Comparison of ENCODE assay signal across 26 cellular contexts in the genomic region with DNA sequence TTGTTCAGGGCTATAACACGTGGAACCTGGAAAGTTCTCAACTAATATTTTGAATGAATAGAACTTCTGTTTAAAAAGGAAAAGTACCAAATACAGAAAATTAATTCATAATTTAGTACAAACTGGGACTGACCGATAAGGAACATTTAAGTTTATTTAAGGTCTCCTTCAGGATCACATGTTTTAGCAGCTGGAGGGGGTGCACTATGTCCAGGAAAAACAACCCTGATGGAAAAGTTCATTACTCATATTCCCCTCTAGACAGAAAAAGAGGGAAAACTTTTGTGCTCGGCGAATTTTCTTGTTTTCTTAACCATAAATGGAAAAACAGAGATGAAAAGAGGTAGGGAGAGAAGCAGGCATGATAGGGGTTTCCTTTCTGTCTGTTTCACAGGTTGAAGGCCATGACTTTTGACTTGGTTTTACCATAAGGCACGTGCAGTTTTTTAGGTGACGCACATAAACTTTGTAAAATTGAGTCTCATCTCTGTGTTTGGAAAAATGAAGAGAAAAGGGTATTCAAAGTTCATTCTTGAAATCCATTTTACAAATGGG.
"Had no signal": no experiment of that assay in that cellular context is flagged by ENCODE, and none has a peak within 500 bp of the region (broad histone marks: within the 10 kb centered on the region; RNA-seq: fewer than 3 reads in every experiment).

No MANE protein-coding gene starts in this region.

- ATAC-seq: activated CD4-positive, alpha-beta T cell treated with anti-CD3 and anti-CD28 coated beads for 36 hours; activated CD8-positive, alpha-beta T cell treated with anti-CD3 and anti-CD28 coated beads for 36 hours; body of pancreas; T-cell had no signal

- FAIRE-seq: bronchial epithelial cell had no signal

- H3K4me1 ChIP-seq: body of pancreas, Peyer's patch had no signal

- H3K9me3 ChIP-seq: adrenal gland, body of pancreas, Peyer's patch had no signal

- H3K9me3 Mint-ChIP-seq: activated CD8-positive, alpha-beta T cell treated with anti-CD3 and anti-CD28 coated beads for 36 hours; activated naive CD8-positive, alpha-beta T cell treated with anti-CD3 and anti-CD28 coated beads, Interleukin-2, amount 10 ng/mL, durations not matched to agents 7 days and 5 days had no signal

- H3K27ac ChIP-seq: adrenal gland, body of pancreas, Peyer's patch, RWPE1, VCaP had no signal

- DNase-seq: activated CD4-positive, alpha-beta T cell treated with anti-CD3 and anti-CD28 coated beads for 36 hours; activated CD4-positive, alpha-beta T cell treated with anti-CD3 and anti-CD28 coated beads, Interleukin-2, amount 50 U/mL, for 1 hour; activated CD8-positive, alpha-beta memory T cell treated with anti-CD3 and anti-CD28 coated beads, Interleukin-2, amount 50 U/mL, for 4 hours; activated CD8-positive, alpha-beta T cell treated with anti-CD3 and anti-CD28 coated beads for 36 hours; activated naive CD4-positive, alpha-beta T cell treated with anti-CD3 and anti-CD28 coated beads, Interleukin-2, amount 50 U/mL, for 16 hours; activated naive CD8-positive, alpha-beta T cell treated with anti-CD3 and anti-CD28 coated beads, Interleukin-2, amount 10 ng/mL, durations not matched to agents 7 days and 5 days; adrenal gland; anterior cingulate cortex; body of pancreas; IMR-90; Kasumi-1; KBM-7; NCI-H1105 treated with DMSO at 0.1 percent for 48 hours; NCI-H1436 treated with DMSO at 0.1 percent for 48 hours; NCI-H187; NCI-H2081; NCI-H446; NCI-H524; Peyer's patch; SHP77 treated with DMSO at 0.1 percent for 48 hours; T-cell; T-helper 2 cell; T1000 had no signal

- H3K27me3 Mint-ChIP-seq: activated CD4-positive, alpha-beta T cell treated with anti-CD3 and anti-CD28 coated beads for 36 hours; T-cell had no signal

- H3K36me3 Mint-ChIP-seq: activated naive CD8-positive, alpha-beta T cell treated with anti-CD3 and anti-CD28 coated beads, Interleukin-2, amount 10 ng/mL, durations not matched to agents 7 days and 5 days had no signal

- H3K4me1 Mint-ChIP-seq: activated CD4-positive, alpha-beta T cell treated with anti-CD3 and anti-CD28 coated beads for 36 hours; activated naive CD8-positive, alpha-beta T cell treated with anti-CD3 and anti-CD28 coated beads, Interleukin-2, amount 10 ng/mL, durations not matched to agents 7 days and 5 days; T-cell had no signal

- H3K4me3 Mint-ChIP-seq: activated CD4-positive, alpha-beta T cell treated with anti-CD3 and anti-CD28 coated beads for 36 hours; activated CD8-positive, alpha-beta T cell treated with anti-CD3 and anti-CD28 coated beads for 36 hours; activated naive CD8-positive, alpha-beta T cell treated with anti-CD3 and anti-CD28 coated beads, Interleukin-2, amount 10 ng/mL, durations not matched to agents 7 days and 5 days; T-cell had no signal

- H3K4me3 ChIP-seq: adrenal gland, body of pancreas, Peyer's patch had no signal

- H3K27me3 ChIP-seq: adrenal gland, body of pancreas, Peyer's patch had no signal

- H3K36me3 ChIP-seq: adrenal gland, Peyer's patch had no signal

- H3K27ac Mint-ChIP-seq: activated CD4-positive, alpha-beta T cell treated with anti-CD3 and anti-CD28 coated beads for 36 hours; activated CD8-positive, alpha-beta T cell treated with anti-CD3 and anti-CD28 coated beads for 36 hours; activated naive CD8-positive, alpha-beta T cell treated with anti-CD3 and anti-CD28 coated beads, Interleukin-2, amount 10 ng/mL, durations not matched to agents 7 days and 5 days; T-cell had no signal
